ENCODE assay signal across 17 cellular contexts in genomic region chr6:3406928-3407809, GRCh38. TPM values are rescaled to one million over a fixed set of nuclear protein-coding genes. Genes with fewer than 3 reads are reported as not detected.
DNase-seq lines count a peak whose midpoint lies in the region; ATAC-seq and TF ChIP-seq lines count a peak whose summit lies in the region.
"Had no signal": no experiment of that assay in that cellular context is flagged by ENCODE, and none has a peak within 500 bp of the region (broad histone marks: within the 10 kb centered on the region; RNA-seq: fewer than 3 reads in every experiment).

No MANE protein-coding gene starts in this region.

- H3K36me3 ChIP-seq in MM.1S (replicated peaks; ENCODE audit: insufficient read depth, low read length) (no peaks in the 10 kb centered on the region), hepatocyte (replicated peaks; ENCODE audit: insufficient read depth, low read depth) (no peaks in the 10 kb centered on the region), upper lobe of left lung (no peaks in the 10 kb centered on the region)
- H3K36me3 ChIP-seq: Peyer's patch had no signal

- H3K4me3 ChIP-seq in MM.1S (ENCODE audit: low read length) (no peak overlapping the region), hepatocyte (no peak overlapping the region), upper lobe of left lung (no peak overlapping the region)

- H3K9me3 ChIP-seq in MM.1S (replicated peaks; ENCODE audit: insufficient read depth, low read length) (no peaks in the 10 kb centered on the region), hepatocyte (ENCODE audit: low read depth) (no peaks in the 10 kb centered on the region), upper lobe of left lung (no peaks in the 10 kb centered on the region)
- H3K9me3 ChIP-seq: Peyer's patch had no signal

- H3K79me2 ChIP-seq in MM.1S (ENCODE audit: low read length) (no peaks in the 10 kb centered on the region), hepatocyte (peaks cover 36% of the 10 kb centered on the region)

- peaks cover 2% of the 10 kb centered on the region for H3K9me3 Mint-ChIP-seq in WTC11
- H3K9me3 Mint-ChIP-seq in stimulated activated effector memory CD8-positive, alpha-beta T cell treated with anti-CD3 and anti-CD28 coated beads, Interleukin-12 subunit alpha, Interleukin-12 subunit beta, amount 100 ng/mL, for 72 hours = no peaks in the 10 kb centered on the region

- H4K20me1 ChIP-seq in MM.1S (ENCODE audit: insufficient read depth, low read length) (no peaks in the 10 kb centered on the region), hepatocyte (ENCODE audit: insufficient read depth, poor library complexity, severe bottlenecking) (no peaks in the 10 kb centered on the region)

- no peaks in the 10 kb centered on the region for H3K27me3 Mint-ChIP-seq in WTC11 (ENCODE audit: low read depth)

- H3K27ac ChIP-seq in MM.1S (ENCODE audit: low read length) (no peak overlapping the region), hepatocyte (peak overlapping the region; percentile 65), upper lobe of left lung (peak overlapping the region in 3 of 4 donors; percentile 39 to 66 (median 45))
- H3K27ac ChIP-seq: HL-60 had no signal

- CTCF ChIA-PET in WTC11 (lab: Charles Lee) = no interaction called here

- no peak overlapping the region for H3K4me3 Mint-ChIP-seq in WTC11
- H3K4me3 Mint-ChIP-seq in stimulated activated effector memory CD8-positive, alpha-beta T cell treated with anti-CD3 and anti-CD28 coated beads, Interleukin-12 subunit alpha, Interleukin-12 subunit beta, amount 100 ng/mL, for 72 hours = no peak overlapping the region

- DNase-seq in MM.1S (peak; percentile 38), WTC11 (ENCODE audit: low spot score) (no peak), hepatocyte (ENCODE audit: low spot score) (no peak), upper lobe of left lung (no peak), activated gamma-delta T cell treated with Interleukin-2 at 50 U/mL for 16 hours (no peak)
- DNase-seq in stimulated activated effector memory CD8-positive, alpha-beta T cell treated with anti-CD3 and anti-CD28 coated beads, Interleukin-12 subunit alpha, Interleukin-12 subunit beta, amount 100 ng/mL, for 72 hours (ENCODE audit: low spot score in 2 of 2) = no peak
- DNase-seq: C1 segment of cervical spinal cord, COR-L47, DMS53, HCEC 1CT, KG1, NCI-H1105, NCI-H1694 treated with DMSO at 0.1 percent for 48 hours, Peyer's patch, SHP77 treated with DMSO at 0.1 percent for 48 hours had no signal

- no peak for TF ChIP-seq EP300 in upper lobe of left lung (IDR thresholded peaks at IDR 0.05)

- no peak overlapping the region for H3K4me2 ChIP-seq in MM.1S (ENCODE audit: low read depth, low read length)
- H3K4me2 ChIP-seq in hepatocyte = no peak overlapping the region

- H3K4me1 ChIP-seq in MM.1S (ENCODE audit: low read length) (0 out of 2 replicates have a peak, but pooled peaks cover 4% of the 10 kb centered on the region), hepatocyte (ENCODE audit: insufficient read depth) (peaks cover 66% of the 10 kb centered on the region), upper lobe of left lung (peaks cover 0 to 60% (median 28%) of the 10 kb centered on the region in 4 donors)

- peaks cover 78% of the 10 kb centered on the region for H3K4me1 Mint-ChIP-seq in WTC11
- peaks cover 5% of the 10 kb centered on the region for H3K4me1 Mint-ChIP-seq in stimulated activated effector memory CD8-positive, alpha-beta T cell treated with anti-CD3 and anti-CD28 coated beads, Interleukin-12 subunit alpha, Interleukin-12 subunit beta, amount 100 ng/mL, for 72 hours

- no peak for TF ChIP-seq CTCF in MM.1S (IDR thresholded peaks at IDR 0.05; ENCODE audit: low read length)
- no peak for TF ChIP-seq CTCF in WTC11 (IDR thresholded peaks at IDR 0.05)
- TF ChIP-seq CTCF in hepatocyte (IDR thresholded peaks at IDR 0.05; ENCODE audit: poor library complexity) = no peak
- no peak for TF ChIP-seq CTCF in upper lobe of left lung (IDR thresholded peaks at IDR 0.05)

- no peaks in the 10 kb centered on the region for H3F3A ChIP-seq in MM.1S (ENCODE audit: insufficient read depth, low read length)

- TF ChIP-seq POLR2A in upper lobe of left lung (IDR thresholded peaks at IDR 0.05) = no peak

- H3K9me2 ChIP-seq in MM.1S (replicated peaks; ENCODE audit: insufficient read depth, low read length) = no peaks in the 10 kb centered on the region
- H3K9me2 ChIP-seq in hepatocyte (replicated peaks; ENCODE audit: insufficient read depth) = no peaks in the 10 kb centered on the region

- peaks cover 20% of the 10 kb centered on the region for H3K36me3 Mint-ChIP-seq in WTC11
- H3K36me3 Mint-ChIP-seq in stimulated activated effector memory CD8-positive, alpha-beta T cell treated with anti-CD3 and anti-CD28 coated beads, Interleukin-12 subunit alpha, Interleukin-12 subunit beta, amount 100 ng/mL, for 72 hours = no peaks in the 10 kb centered on the region

- H2AFZ ChIP-seq in MM.1S (ENCODE audit: low read length) = no peak overlapping the region
- H2AFZ ChIP-seq in hepatocyte = no peak overlapping the region

- H3K9ac ChIP-seq in MM.1S (ENCODE audit: low read length) = no peak overlapping the region

- ATAC-seq in WTC11 = no peak
- no peak for ATAC-seq in upper lobe of left lung (ENCODE audit: low FRiP score in 2 of 2)
- ATAC-seq in stimulated activated effector memory CD8-positive, alpha-beta T cell treated with anti-CD3 and anti-CD28 coated beads, Interleukin-12 subunit alpha, Interleukin-12 subunit beta, amount 100 ng/mL, for 72 hours = no peak
- no peak for ATAC-seq in HG03354 (IDR thresholded peaks at IDR 0.05; ENCODE audit: poor library complexity, severe bottlenecking, unreplicated experiment)

- 86% methylated on average over 3 of the region's 3 CpGs for WGBS in hepatocyte (ENCODE audit: low lambda C conversion rate, missing lambda C conversion rate)
- 76 to 84% methylated on average over 3 of the region's 3 CpGs for WGBS in upper lobe of left lung, 2 donors

- peak overlapping the region; percentile 57; the same call in 1 of the 2 replicates for H3K27ac Mint-ChIP-seq in WTC11
- H3K27ac Mint-ChIP-seq in stimulated activated effector memory CD8-positive, alpha-beta T cell treated with anti-CD3 and anti-CD28 coated beads, Interleukin-12 subunit alpha, Interleukin-12 subunit beta, amount 100 ng/mL, for 72 hours = no peak overlapping the region

- H3K27me3 ChIP-seq in MM.1S (replicated peaks; ENCODE audit: insufficient read depth, low read length) (no peaks in the 10 kb centered on the region), hepatocyte (no peaks in the 10 kb centered on the region), upper lobe of left lung (no peaks in the 10 kb centered on the region)
- H3K27me3 ChIP-seq: Peyer's patch had no signal

- POLR2A ChIA-PET in WTC11 (lab: Charles Lee) = no interaction called here

TF ChIP-seq in WTC11, 78 proteins besides CTCF, POLR2A, EP300 and RAD21 (continues in another document):
- TF ChIP-seq MLX (CRISPR knock-in tag; IDR thresholded peaks at IDR 0.05) (no peak), GABPB1 (CRISPR knock-in tag; IDR thresholded peaks at IDR 0.05) (no peak), NFE2L1 (CRISPR knock-in tag; IDR thresholded peaks at IDR 0.05) (no peak), PREB (CRISPR knock-in tag; IDR thresholded peaks at IDR 0.05; ENCODE audit: borderline replicate concordance) (no peak), ZNF232 (CRISPR knock-in tag; IDR thresholded peaks at IDR 0.05) (no peak), IRF1 (CRISPR knock-in tag; IDR thresholded peaks at IDR 0.05) (no peak), ATF2 (CRISPR knock-in tag; IDR thresholded peaks at IDR 0.05; ENCODE audit: borderline replicate concordance, low read depth) (no peak)

RNA-seq across cellular contexts. Expression of gene SLC22A23, which starts 49.7 kb away (rescaled TPM):
- total RNA-seq in WTC11 (2021) = 33.6 to 38.2 TPM (median 33.8 TPM) in 3 replicates
- 14.0 and 14.8 TPM in 2 replicates for total RNA-seq in hepatocyte
- 13.1 and 14.3 TPM in 2 replicates for polyA plus RNA-seq in hepatocyte
- total RNA-seq in upper lobe of left lung = 10 to 100 TPM; 18.2 to 73.1 (median 28.3) TPM
